Comparison of ENCODE assay signal across 26 cellular contexts in the genomic region with DNA sequence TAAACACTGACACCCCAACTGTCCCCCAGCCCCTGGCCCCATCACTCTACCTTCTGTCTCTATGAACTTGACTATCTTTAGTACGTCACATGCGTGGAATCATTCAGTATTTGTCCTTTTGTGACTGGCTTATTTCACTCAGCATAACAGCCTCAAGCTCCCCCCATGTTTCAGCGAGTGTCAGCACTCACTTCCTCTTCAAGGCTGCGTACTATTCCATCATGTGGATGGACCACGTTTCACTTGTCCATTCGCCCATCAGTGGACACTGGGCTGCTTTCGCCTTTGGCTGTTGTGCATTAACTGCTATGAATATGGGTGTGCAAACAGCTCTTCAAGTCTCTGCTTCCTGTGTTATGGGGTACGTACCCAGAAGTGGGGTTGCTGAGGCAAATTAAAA.
"Had no signal": no experiment of that assay in that cellular context is flagged by ENCODE, and none has a peak within 500 bp of the region (broad histone marks: within the 10 kb centered on the region; RNA-seq: fewer than 3 reads in every experiment).

No MANE protein-coding gene starts in this region.

- ATAC-seq: stimulated activated effector memory CD8-positive, alpha-beta T cell treated with anti-CD3 and anti-CD28 coated beads, Interleukin-12 subunit alpha, Interleukin-12 subunit beta, amount 100 ng/mL, for 72 hours; stimulated activated memory B cell treated with anti-CD40 and anti-IgM and Interleukin-4, amounts not matched to agents 10 μg/mL and 1 μg/mL and 100 μg/mL, for 72 hours; stimulated activated naive B cell treated with anti-CD40 and anti-IgM and Interleukin-4, amounts not matched to agents 10 μg/mL and 1 μg/mL and 100 μg/mL, for 72 hours; stimulated activated naive CD8-positive, alpha-beta T cell treated with anti-CD3 and anti-CD28 coated beads, Interleukin-15, amount 100 ng/mL, for 72 hours; stimulated activated naive CD8-positive, alpha-beta T cell treated with anti-CD3 and anti-CD28 coated beads, Interleukin-15, Interleukin-2, amounts not matched to agents 100 U/mL and 50 U/mL, for 24 hours; upper lobe of right lung had no signal

- H3K27ac ChIP-seq: stomach, suprapubic skin, testis, thoracic aorta, thyroid gland, tibial artery, tibial nerve, transverse colon, upper lobe of left lung, upper lobe of right lung, uterus, vagina had no signal

- FAIRE-seq: urothelium cell line had no signal

- H3K9me3 ChIP-seq: stomach, suprapubic skin, testis, thoracic aorta, thyroid gland, transverse colon, upper lobe of left lung, upper lobe of right lung, uterus, vagina had no signal

- DNase-seq: stimulated activated CD4-positive, alpha-beta T cell treated with anti-CD3 and anti-CD28 coated beads, Interleukin-2, amount 100 ng/mL, for 48 hours; stimulated activated CD4-positive, alpha-beta T cell treated with anti-CD3 and anti-CD28 coated beads, Interleukin-4, amount 100 ng/mL, for 24 hours; stimulated activated CD4-positive, alpha-beta T cell treated with anti-CD3 and anti-CD28 coated beads, Interleukin-4, amount 100 ng/mL, for 4 hours; stimulated activated CD8-positive, alpha-beta memory T cell treated with anti-CD3 and anti-CD28 coated beads, Interleukin-4, amount 100 ng/mL, for 48 hours; stimulated activated naive B cell treated with anti-CD40 and anti-IgM and Interleukin-4, amounts not matched to agents 10 μg/mL and 1 μg/mL and 100 μg/mL, for 72 hours; stimulated activated naive CD4-positive, alpha-beta T cell; stimulated activated naive CD4-positive, alpha-beta T cell treated with Interleukin-2 at 50 U/mL for 16 hours; stimulated activated naive CD8-positive, alpha-beta T cell treated with anti-CD3 and anti-CD28 coated beads, Interleukin-15, amount 100 ng/mL, for 72 hours; stimulated activated naive CD8-positive, alpha-beta T cell treated with anti-CD3 and anti-CD28 coated beads, Interleukin-15, Interleukin-2, amounts not matched to agents 100 U/mL and 50 U/mL, for 24 hours; stomach; substantia nigra; testis; thyroid gland; tibial artery; transverse colon; trophoblast cell; upper lobe of left lung; upper lobe of right lung; uterus had no signal

- H3K36me3 ChIP-seq: suprapubic skin, thoracic aorta, thyroid gland, tibial artery, tibial nerve, transverse colon, upper lobe of left lung, upper lobe of right lung, uterus, vagina had no signal

- H3K4me3 ChIP-seq: stomach, suprapubic skin, testis, thoracic aorta, thyroid gland, tibial artery, tibial nerve, transverse colon, upper lobe of left lung, upper lobe of right lung, uterus, vagina had no signal

- H3K4me1 ChIP-seq: stomach, suprapubic skin, testis, thyroid gland, tibial artery, tibial nerve, transverse colon, upper lobe of left lung, upper lobe of right lung, uterus, vagina had no signal

- H3K27me3 ChIP-seq: testis, thyroid gland, transverse colon, upper lobe of left lung, upper lobe of right lung, uterus, vagina had no signal
